In the genomic region with DNA sequence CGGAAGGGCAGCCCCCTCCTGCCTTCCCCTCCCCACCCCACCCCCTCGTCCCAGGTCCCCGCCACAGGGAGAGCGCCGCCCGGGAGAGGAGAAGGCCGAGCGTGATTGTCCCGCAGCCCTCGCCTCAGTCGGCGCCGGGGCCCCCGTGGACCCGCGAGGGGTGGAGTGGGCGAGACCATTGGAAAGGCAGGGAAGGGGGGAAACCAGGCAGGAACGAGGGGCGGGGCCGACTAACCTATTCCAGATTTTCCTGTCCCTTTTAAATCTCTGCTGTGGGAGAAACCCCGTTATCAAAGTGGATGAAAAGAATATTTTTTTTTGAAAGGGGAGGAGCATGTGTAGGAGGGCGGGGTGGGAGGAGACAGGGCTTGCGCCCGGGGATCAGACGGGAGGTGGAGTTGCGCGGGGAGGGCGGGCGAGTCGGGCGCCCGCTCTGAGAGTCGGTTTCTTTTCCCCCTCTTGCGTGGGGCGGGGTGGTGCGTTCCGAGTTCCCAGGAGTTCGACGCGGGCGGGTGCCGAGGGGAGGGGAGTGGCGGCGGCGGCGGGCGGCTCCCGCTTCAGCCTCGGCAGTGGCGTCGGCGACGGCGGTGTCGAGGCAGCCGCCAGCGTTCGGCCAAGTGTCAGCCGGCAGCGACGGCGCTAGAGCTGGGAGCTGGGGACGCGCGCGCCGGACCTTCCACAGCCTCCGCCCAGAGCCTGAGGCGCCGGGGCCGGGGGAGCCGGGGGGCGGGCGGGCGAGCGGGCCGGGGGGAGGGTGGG, we compare ENCODE assay signal across 8 cellular contexts. TPM values are rescaled to one million over a fixed set of nuclear protein-coding genes. Genes with fewer than 3 reads are reported as not detected.
A peak's percentile ranks its signal among the peaks of the same experiment; 100 is the strongest.
DNase-seq lines count a peak whose midpoint lies in the region; ATAC-seq, FAIRE-seq and TF ChIP-seq lines count a peak whose summit lies in the region.

A gene with protein sequence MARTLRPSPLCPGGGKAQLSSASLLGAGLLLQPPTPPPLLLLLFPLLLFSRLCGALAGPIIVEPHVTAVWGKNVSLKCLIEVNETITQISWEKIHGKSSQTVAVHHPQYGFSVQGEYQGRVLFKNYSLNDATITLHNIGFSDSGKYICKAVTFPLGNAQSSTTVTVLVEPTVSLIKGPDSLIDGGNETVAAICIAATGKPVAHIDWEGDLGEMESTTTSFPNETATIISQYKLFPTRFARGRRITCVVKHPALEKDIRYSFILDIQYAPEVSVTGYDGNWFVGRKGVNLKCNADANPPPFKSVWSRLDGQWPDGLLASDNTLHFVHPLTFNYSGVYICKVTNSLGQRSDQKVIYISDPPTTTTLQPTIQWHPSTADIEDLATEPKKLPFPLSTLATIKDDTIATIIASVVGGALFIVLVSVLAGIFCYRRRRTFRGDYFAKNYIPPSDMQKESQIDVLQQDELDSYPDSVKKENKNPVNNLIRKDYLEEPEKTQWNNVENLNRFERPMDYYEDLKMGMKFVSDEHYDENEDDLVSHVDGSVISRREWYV (plus strand): TSS at position 560 of the 759 bp plus-strand sequence. CDS start 202 bp downstream, outside the sequence.

- no peak for TF ChIP-seq RAD21 in H1 (IDR thresholded peaks at IDR 0.05 in 1 of 2, conservative IDR thresholded peaks at IDR 0.05 in 1 of 2; ENCODE audit: low read depth in 2 of 2, low read length in 2 of 2)

- peak within 1 kb of the TSS; percentile 64 for H4K8ac ChIP-seq in H1 (ENCODE audit: extremely low read depth, insufficient read depth, low read length)

- peak within 1 kb of the TSS; percentile 66 for H3K56ac ChIP-seq in H1 (replicated peaks; ENCODE audit: insufficient read length, low read depth, low read length)

- H3K9ac ChIP-seq in H1 (replicated peaks in 1 of 4; ENCODE audit: extremely low read depth in 1 of 4, low read depth in 3 of 4, low read length in 3 of 4), result peak within 1 kb of the TSS; percentile 58 to 78 (median 70)

- CTCF ChIA-PET in H1 (lab: Charles Lee; ENCODE audit: partially characterized antibody), result interaction anchor here (2.6 kb wide), 1 partner anchor 10 kb away, joined by 13 read pairs; no protein-coding TSS in a partner anchor

- H3K27ac ChIP-seq in H1 (ENCODE audit: low read depth, low read length) (peak within 1 kb of the TSS; percentile 75), lung (ENCODE audit: low read depth in 1 of 2, low read length in 1 of 2) (peak within 1 kb of the TSS; percentile 88 to 93)

- H3K36me3 ChIP-seq in H1 (ENCODE audit: control insufficient read depth in 2 of 4, insufficient read depth in 4 of 4, low read length in 3 of 4) (no peaks in the 10 kb centered on the region), lung (ENCODE audit: control insufficient read depth in 2 of 2, insufficient read depth in 2 of 2, low read length in 2 of 2) (no peaks in the 10 kb centered on the region)

- no peak within 1 kb of the TSS for H2BK20ac ChIP-seq in H1 (ENCODE audit: low read length)

- no peak within 1 kb of the TSS for H3K23ac ChIP-seq in H1 (ENCODE audit: insufficient read length)

- no peak within 1 kb of the TSS for H2AK5ac ChIP-seq in H1 (ENCODE audit: low read depth, low read length)

- H3K4me3 ChIP-seq in H1 (ENCODE audit: extremely low read depth in 1 of 4, insufficient read depth in 2 of 4, low read depth in 3 of 4, low read length in 4 of 4) (peak within 1 kb of the TSS; percentile 80 to 99 (median 94)), lung (peak within 1 kb of the TSS; percentile 91)

- H3K4me1 ChIP-seq in H1 (replicated peaks in 1 of 4; ENCODE audit: control insufficient read depth in 3 of 4, insufficient read depth in 4 of 4, low read length in 3 of 4), result peaks cover 0 to 5% (median under 1%) of the 10 kb centered on the region in 4 experiments; a peak in 4 of 7 replicates
- H3K4me1 ChIP-seq in lung (ENCODE audit: control insufficient read depth in 2 of 2, insufficient read depth in 2 of 2, low read length in 2 of 2), result peaks cover 0 to 4% of the 10 kb centered on the region in 2 donors

- H3K14ac ChIP-seq in H1 (ENCODE audit: insufficient read length), result no peak within 1 kb of the TSS

- H3K18ac ChIP-seq in H1 (ENCODE audit: extremely low read depth, low read length), result peak within 1 kb of the TSS; percentile 89

- POLR2A ChIA-PET in H1 (lab: Charles Lee; ENCODE audit: partially characterized antibody), result interaction anchor here (1.3 to 2.4 kb wide), 4 partner anchors 11 to 104 kb away, joined by 3 to 15 read pairs (median 6); no protein-coding TSS in a partner anchor

- H3K79me1 ChIP-seq in H1 (ENCODE audit: low read depth, low read length), result no peaks in the 10 kb centered on the region

- H4K20me1 ChIP-seq in H1 (replicated peaks in 1 of 2; ENCODE audit: control insufficient read depth in 1 of 2, insufficient read depth in 2 of 2, low read length in 2 of 2), result peaks cover 4 to 5% of the 10 kb centered on the region in 2 experiments

- no peak for FAIRE-seq in H1 (lab: Jason Lieb, UNC)

- TF ChIP-seq CTCF in H1 (IDR thresholded peaks at IDR 0.05; ENCODE audit: control extremely low read depth in 1 of 3, insufficient read depth in 1 of 3, low read depth in 1 of 3, low read length in 3 of 3), result no peak
- no peak for TF ChIP-seq CTCF in lung (IDR thresholded peaks at IDR 0.05; ENCODE audit: control extremely low read depth, extremely low read depth)

- peak within 1 kb of the TSS; percentile 61; the same call in 1 of the 2 replicates for H2BK15ac ChIP-seq in H1 (ENCODE audit: low read length)

- H3K79me2 ChIP-seq in H1 (ENCODE audit: control insufficient read depth in 1 of 2, insufficient read depth in 2 of 2, low read length in 2 of 2), result peaks cover 27 to 65% of the 10 kb centered on the region in 2 experiments

- peak within 1 kb of the TSS; percentile 91 to 100 for H3K4me2 ChIP-seq in H1 (ENCODE audit: insufficient read depth in 1 of 2, low read depth in 2 of 2, low read length in 2 of 2)

- H2AFZ ChIP-seq in H1 (ENCODE audit: low read length), result peak within 1 kb of the TSS; percentile 81

- TF ChIP-seq EP300 in H1 (IDR thresholded peaks at IDR 0.05; ENCODE audit: borderline replicate concordance in 1 of 2, low read depth in 2 of 2, low read length in 2 of 2), result peak in 1 of 2 experiments; percentile 77; a peak in 1 of 3 replicates

- peak within 1 kb of the TSS; percentile 83 for H4K91ac ChIP-seq in H1 (replicated peaks; ENCODE audit: insufficient read length, low read length)

- peak; percentile 33 for DNase-seq in NCI-H1092 treated with DMSO at 0.1 percent for 48 hours (lab: John Stamatoyannopoulos, UW)
- no peak for DNase-seq in NCI-H1092 (lab: John Stamatoyannopoulos, UW)
- DNase-seq in NCI-H524 treated with DMSO at 0.1 percent for 48 hours (lab: John Stamatoyannopoulos, UW), result peak; percentile 81
- DNase-seq in activated CD8-positive, alpha-beta memory T cell treated with anti-CD3 and anti-CD28 coated beads, Interleukin-2, amount 50 U/mL, for 24 hours (ENCODE audit: extremely low read depth), result peak; percentile 57
- peak in 1 of 2 experiments; percentile 89 for DNase-seq in H1 (ENCODE audit: low read depth in 1 of 2, low spot score in 2 of 2)
- peak; percentile 93 for DNase-seq in lung (ENCODE audit: low spot score)
- DNase-seq in stimulated activated CD4-positive, alpha-beta T cell treated with anti-CD3 and anti-CD28 coated beads, Interleukin-4, amount 100 ng/mL, for 4 hours, result peak; percentile 79 to 88

- no peaks in the 10 kb centered on the region for H3K9me3 ChIP-seq in H1 (ENCODE audit: insufficient read depth in 2 of 2, low read depth in 1 of 2, low read length in 1 of 2)
- H3K9me3 ChIP-seq in lung (ENCODE audit: control insufficient read depth in 2 of 2, insufficient read depth in 1 of 2, low read length in 1 of 2), result no peaks in the 10 kb centered on the region

- 2% methylated on average over 7 of the region's 77 CpGs; no CpG with 5 or more reads in 1 of the 2 experiments for WGBS in H1 (ENCODE audit: extremely low coverage in 1 of 2, insufficient coverage in 1 of 2, insufficient read length in 1 of 2, insufficient replicate concordance in 2 of 2, low coverage in 1 of 2, low lambda C conversion rate in 2 of 2, missing lambda C conversion rate in 1 of 2), 2 experiments
- 1% methylated on average over 49 to 77 of the region's 77 CpGs for WGBS in lung, 2 donors

- peak within 1 kb of the TSS; percentile 59 for H2BK120ac ChIP-seq in H1 (replicated peaks; ENCODE audit: low read depth, low read length)

- peak within 1 kb of the TSS; percentile 90 for H3K4ac ChIP-seq in H1 (replicated peaks; ENCODE audit: insufficient read length, low read depth, low read length)

- H3K23me2 ChIP-seq in H1 (ENCODE audit: low read depth, low read length), result peaks cover 22% of the 10 kb centered on the region

- H2BK5ac ChIP-seq in H1 (ENCODE audit: low read depth, low read length), result peak within 1 kb of the TSS; percentile 91; the same call in 1 of the 2 replicates

- H3K27me3 ChIP-seq in H1 (replicated peaks in 1 of 4; ENCODE audit: control insufficient read depth in 3 of 4, extremely low read depth in 1 of 4, insufficient read depth in 3 of 4, low read length in 3 of 4) (no peaks in the 10 kb centered on the region), lung (ENCODE audit: control insufficient read depth, insufficient read depth) (no peaks in the 10 kb centered on the region)

- peak; percentile 61 for ATAC-seq in HG03025 (IDR thresholded peaks at IDR 0.05; ENCODE audit: low FRiP score, unreplicated experiment)
- peak; percentile 95 for ATAC-seq in lung (ENCODE audit: insufficient read depth, low FRiP score)

- peak within 1 kb of the TSS; percentile 97 for H4K5ac ChIP-seq in H1 (ENCODE audit: insufficient read length, low read depth, low read length)

- TF ChIP-seq POLR2A in H1 (IDR thresholded peaks at IDR 0.05; ENCODE audit: control extremely low read depth in 1 of 2, low read depth in 2 of 2, low read length in 2 of 2), result peak; percentile 44 to 48; a peak in 2 of 3 replicates

- H2BK12ac ChIP-seq in H1 (ENCODE audit: low read depth, low read length), result no peak within 1 kb of the TSS; the same call in 1 of the 2 replicates

TF ChIP-seq in H1, 55 proteins besides CTCF, POLR2A, EP300 and RAD21 (continues in another document):
- TF ChIP-seq TEAD4 (IDR thresholded peaks at IDR 0.05; ENCODE audit: low read depth, low read length), result no peak
- TF ChIP-seq TBP (IDR thresholded peaks at IDR 0.05; ENCODE audit: low read depth, low read length), result peak; percentile 56; the same call in 1 of the 2 replicates
- TF ChIP-seq POLR2AphosphoS5 (IDR thresholded peaks at IDR 0.05; ENCODE audit: low read depth, low read length), result no peak
- TF ChIP-seq HDAC2 (IDR thresholded peaks at IDR 0.05; ENCODE audit: borderline replicate concordance in 1 of 2, low read depth in 2 of 2, low read length in 2 of 2), result peak in 1 of 2 experiments; percentile 70; a peak in 2 of 4 replicates

RNA-seq across cellular contexts. Expression of the gene that starts here (rescaled TPM):
- 50.6 and 52.2 TPM in 2 replicates for total RNA-seq in H1 (2021; fragmentation: NEBNext Ultra II Directional; extraction: Animal tissue kit (Norgen Biotek cat#: 25700))
- 9.4 and 13.6 TPM in 2 replicates for polyA plus RNA-seq in H1 (2011; rRNA removed)
- polyA plus RNA-seq in H1 (2011; cell fraction: cytosol; rRNA removed), result 15.6 TPM
- polyA plus RNA-seq in H1 (2011; cell fraction: nucleus; rRNA removed), result 13.6 TPM
- 19.5 to 30.3 TPM (median 25.6 TPM) in 4 replicates for polyA plus RNA-seq in H1 (2012, experiment 1 of 2)
- polyA plus RNA-seq in H1 (2012, experiment 2 of 2), result 2.2 TPM
- 36.4 TPM for polyA plus RNA-seq in H1 (2013, experiment 1 of 2)
- polyA plus RNA-seq in H1 (2013, experiment 2 of 2), result 39.8 TPM
- polyA minus RNA-seq in H1 (2011; rRNA and poly(A)+ RNA removed), result 52.5 and 75.7 TPM in 2 replicates
- polyA minus RNA-seq in H1 (2011; cell fraction: cytosol; rRNA and poly(A)+ RNA removed), result 48.6 TPM
- 104 TPM for polyA minus RNA-seq in H1 (2011; cell fraction: nucleus; rRNA and poly(A)+ RNA removed)
- total RNA-seq in lung, result 10 to 100 TPM; 20.1 to 43.2 TPM
- 1 to 10 TPM; 3.9 to 4.5 TPM for polyA plus RNA-seq in lung
